ENCODE assay signal across 1 cellular context in the genomic region with DNA sequence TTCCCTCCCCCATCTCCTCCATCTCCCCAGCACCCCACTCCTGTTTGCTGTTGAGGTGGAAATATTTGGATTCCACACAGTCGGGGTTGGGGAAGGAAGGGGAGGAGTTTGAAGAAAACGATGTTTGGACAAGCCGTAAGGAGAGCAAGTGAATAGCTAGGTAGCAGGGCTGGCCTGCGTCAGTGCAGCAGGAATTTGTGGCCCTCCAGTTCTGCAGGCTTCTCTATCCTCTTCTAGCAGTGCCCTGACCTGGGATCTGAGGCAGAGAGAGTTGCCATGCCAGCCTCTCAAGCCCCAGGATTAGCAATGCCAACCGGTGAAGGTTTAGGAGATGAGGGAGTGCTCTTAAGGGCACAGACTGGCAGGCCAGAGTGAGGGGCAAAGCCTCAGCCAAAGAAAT.
TF ChIP-seq lines count a peak whose summit lies in the region.

No MANE protein-coding gene starts in this region.

TF ChIP-seq in HepG2, 621 proteins besides CTCF, POLR2A, EP300 and RAD21:
- TF ChIP-seq, protein P1, sequence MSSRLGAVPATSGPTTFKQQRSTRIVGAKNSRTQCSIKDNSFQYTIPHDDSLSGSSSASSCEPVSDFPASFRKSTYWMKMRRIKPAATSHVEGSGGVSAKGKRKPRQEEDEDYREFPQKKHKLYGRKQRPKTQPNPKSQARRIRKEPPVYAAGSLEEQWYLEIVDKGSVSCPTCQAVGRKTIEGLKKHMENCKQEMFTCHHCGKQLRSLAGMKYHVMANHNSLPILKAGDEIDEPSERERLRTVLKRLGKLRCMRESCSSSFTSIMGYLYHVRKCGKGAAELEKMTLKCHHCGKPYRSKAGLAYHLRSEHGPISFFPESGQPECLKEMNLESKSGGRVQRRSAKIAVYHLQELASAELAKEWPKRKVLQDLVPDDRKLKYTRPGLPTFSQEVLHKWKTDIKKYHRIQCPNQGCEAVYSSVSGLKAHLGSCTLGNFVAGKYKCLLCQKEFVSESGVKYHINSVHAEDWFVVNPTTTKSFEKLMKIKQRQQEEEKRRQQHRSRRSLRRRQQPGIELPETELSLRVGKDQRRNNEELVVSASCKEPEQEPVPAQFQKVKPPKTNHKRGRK (CRISPR knock-in tag; IDR thresholded peaks at IDR 0.05), result no peak
- TF ChIP-seq MLLT10 (CRISPR knock-in tag; IDR thresholded peaks at IDR 0.05) (no peak), ZNF121 (CRISPR knock-in tag; IDR thresholded peaks at IDR 0.05) (no peak), ZNF530 (CRISPR knock-in tag; IDR thresholded peaks at IDR 0.05; ENCODE audit: low read depth) (no peak), ZNF337 (CRISPR knock-in tag; IDR thresholded peaks at IDR 0.05; ENCODE audit: borderline replicate concordance, low read depth) (no peak), U2AF1 (optimal IDR thresholded peaks at IDR 0.05; ENCODE audit: low read depth, low read length) (no peak), FOXO1 (CRISPR knock-in tag; IDR thresholded peaks at IDR 0.05) (no peak), IKZF1 (IDR thresholded peaks at IDR 0.05) (no peak)
